In genomic region chrX:1336331-1337143, GRCh38 we compare ENCODE assay signal across 8 cellular contexts. TPM values are rescaled to one million over a fixed set of nuclear protein-coding genes. Genes with fewer than 3 reads are reported as not detected.
DNase-seq lines count a peak whose midpoint lies in the region; ATAC-seq lines count a peak whose summit lies in the region.

IL3RA (plus strand) TSS chrX:1336785; CDS start chrX:1341766, 4,981 bp downstream.

- peak within 1 kb of the TSS; percentile 52 to 76 (median 60) for H3K27ac Mint-ChIP-seq in CD4-positive, CD25-positive, alpha-beta regulatory T cell
- H3K27ac Mint-ChIP-seq in naive thymus-derived CD8-positive, alpha-beta T cell: peak within 1 kb of the TSS in 7 of 10 donors; percentile 9 to 83 (median 70)

- H3K9me3 ChIP-seq in CD4-positive, CD25-positive, alpha-beta regulatory T cell (ENCODE audit: control insufficient read depth in 2 of 2, low read length in 2 of 2): peaks cover 2 to 11% of the 10 kb centered on the region in 2 experiments

- H3K9me3 Mint-ChIP-seq in CD4-positive, CD25-positive, alpha-beta regulatory T cell: peaks cover 0 to 15% (median 0%) of the 10 kb centered on the region in 7 donors
- peaks cover 0 to 12% (median 0%) of the 10 kb centered on the region in 9 donors for H3K9me3 Mint-ChIP-seq in naive thymus-derived CD8-positive, alpha-beta T cell

- no peak within 1 kb of the TSS for H3K27ac ChIP-seq in CD4-positive, CD25-positive, alpha-beta regulatory T cell (ENCODE audit: insufficient read depth, low read length, poor library complexity, severe bottlenecking)

- peak within 1 kb of the TSS; percentile 33 to 81 (median 58) for H3K4me3 Mint-ChIP-seq in CD4-positive, CD25-positive, alpha-beta regulatory T cell
- peak within 1 kb of the TSS; percentile 77 to 95 (median 82) for H3K4me3 Mint-ChIP-seq in naive thymus-derived CD8-positive, alpha-beta T cell

- no peaks in the 10 kb centered on the region for H3K36me3 ChIP-seq in CD4-positive, CD25-positive, alpha-beta regulatory T cell (ENCODE audit: control insufficient read depth, insufficient read depth, low read length)

- H3K4me1 Mint-ChIP-seq in CD4-positive, CD25-positive, alpha-beta regulatory T cell: peaks cover 0 to 12% (median 6%) of the 10 kb centered on the region in 4 donors
- peaks cover 7 to 29% (median 14%) of the 10 kb centered on the region in 4 donors for H3K4me1 Mint-ChIP-seq in naive thymus-derived CD8-positive, alpha-beta T cell

- H3K4me1 ChIP-seq in CD4-positive, CD25-positive, alpha-beta regulatory T cell (ENCODE audit: control insufficient read depth, insufficient read depth, low read length, poor library complexity, severe bottlenecking): peaks cover 11% of the 10 kb centered on the region

- H3K27me3 Mint-ChIP-seq in CD4-positive, CD25-positive, alpha-beta regulatory T cell: peaks cover 8% of the 10 kb centered on the region
- peaks cover 0 to 8% (median 2%) of the 10 kb centered on the region in 5 donors for H3K27me3 Mint-ChIP-seq in naive thymus-derived CD8-positive, alpha-beta T cell

- POLR2A ChIA-PET in naive thymus-derived CD8-positive, alpha-beta T cell (lab: Charles Lee): no interaction called here

- ATAC-seq in CD4-positive, CD25-positive, alpha-beta regulatory T cell (ENCODE audit: low read depth in 2 of 2): peak; percentile 36 to 45
- ATAC-seq in GM19468 (IDR thresholded peaks at IDR 0.05; ENCODE audit: extremely low read depth, unreplicated experiment): peak; percentile 35
- peak; percentile 42 to 53 for ATAC-seq in naive thymus-derived CD8-positive, alpha-beta T cell

- H3K27me3 ChIP-seq in CD4-positive, CD25-positive, alpha-beta regulatory T cell (ENCODE audit: control insufficient read depth, insufficient read depth, low read length): no peaks in the 10 kb centered on the region

- DNase-seq in CD4-positive, CD25-positive, alpha-beta regulatory T cell: peak in 1 of 3 donors; percentile 38
- peak; percentile 96 for DNase-seq in MV-4-11 (lab: John Stamatoyannopoulos, UW)
- DNase-seq in dermis blood vessel endothelial cell: peak; percentile 68
- peak in 2 of 10 donors; percentile 7 to 19 for DNase-seq in naive thymus-derived CD8-positive, alpha-beta T cell
- no peak for DNase-seq in HT-29 (ENCODE audit: low spot score)
- no peak for DNase-seq in AG08396 (ENCODE audit: low spot score)
- DNase-seq in activated CD4-positive, alpha-beta T cell treated with anti-CD3 and anti-CD28 coated beads, Interleukin-2, amount 50 U/mL, for 4 hours: no peak

- H3K36me3 Mint-ChIP-seq in CD4-positive, CD25-positive, alpha-beta regulatory T cell: no peaks in the 10 kb centered on the region
- H3K36me3 Mint-ChIP-seq in naive thymus-derived CD8-positive, alpha-beta T cell: peaks cover 0 to 5% (median 2%) of the 10 kb centered on the region in 3 donors

- peak within 1 kb of the TSS; percentile 65 for H3K4me3 ChIP-seq in CD4-positive, CD25-positive, alpha-beta regulatory T cell (ENCODE audit: low read depth, low read length)

RNA-seq across cellular contexts. Expression of gene IL3RA, which starts in this region (rescaled TPM):
- total RNA-seq in CD4-positive, CD25-positive, alpha-beta regulatory T cell: 1.2 TPM
- polyA plus RNA-seq in CD4-positive, CD25-positive, alpha-beta regulatory T cell: under 1 TPM in 1 of 4 donors, not detected in 3; 0.18 TPM
- 23.6 and 64.7 TPM in 2 replicates for total RNA-seq in dermis blood vessel endothelial cell
- under 1 TPM in 1 of 2 experiments, not detected in 1; 0.36 TPM for total RNA-seq in naive thymus-derived CD8-positive, alpha-beta T cell
- under 1 TPM in 2 of 3 donors, not detected in 1; 0.14 to 0.24 TPM for polyA plus RNA-seq in naive thymus-derived CD8-positive, alpha-beta T cell
- total RNA-seq in HT-29 (2014; rRNA removed; shearing (Covaris generic)): not detected in 2 replicates

Comparison
In these comparisons a context has a peak if more than half of its experiments do, and no peak if none do; other contexts are left out.
1. RNA of gene IL3RA (total RNA-seq): 23.6 to 64.7 TPM in dermis blood vessel endothelial cell; 1.2 TPM in CD4-positive, CD25-positive, alpha-beta regulatory T cell (single experiment), 0.36 TPM in naive thymus-derived CD8-positive, alpha-beta T cell and not detected in HT-29; every median in the first group is over 10 times any median in the second.
2. Peak in ATAC-seq in naive thymus-derived CD8-positive, alpha-beta T cell; RNA of the gene not detected or under 1 TPM.
3. DNase-seq: peak in MV-4-11 (single experiment) and dermis blood vessel endothelial cell (single experiment); none in HT-29 (single experiment), AG08396 (single experiment) and activated CD4-positive, alpha-beta T cell treated with anti-CD3 and anti-CD28 coated beads, Interleukin-2, amount 50 U/mL, for 4 hours (0 of 2).
4. Peak in every context shown above with its lines, with median percentiles within 50 percentile points of each other: ATAC-seq.